8 cellular contexts compared by ENCODE assay signal in the genomic region with DNA sequence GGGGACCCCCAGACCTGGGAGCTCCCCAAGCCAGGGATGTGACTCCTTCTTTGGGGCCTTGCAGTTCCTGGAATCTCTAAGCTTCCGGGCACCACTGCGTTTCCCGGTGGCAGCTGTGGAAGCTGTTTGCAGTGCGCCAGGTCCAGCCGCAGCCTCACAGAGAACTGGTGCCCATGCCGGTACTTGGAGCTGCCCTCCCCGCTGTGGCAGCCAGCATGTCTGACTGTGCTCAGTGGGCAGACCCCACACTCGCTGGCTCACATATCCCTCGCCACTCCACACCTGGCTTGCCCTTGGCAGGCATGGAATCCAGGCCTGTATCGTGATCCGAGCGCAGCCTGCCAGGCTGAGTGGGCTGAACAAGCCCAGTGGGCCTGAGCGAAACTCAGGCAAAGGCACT.
"Had no signal": no experiment of that assay in that cellular context is flagged by ENCODE, and none has a peak within 500 bp of the region (broad histone marks: within the 10 kb centered on the region; RNA-seq: fewer than 3 reads in every experiment).

No MANE protein-coding gene starts in this region.

- DNase-seq: GM23248, GOT3, H9, HCEC 1CT, IMR-90 had no signal

- ATAC-seq: K562 had no signal

- FAIRE-seq: H54, HTR-8/SVneo, K562 had no signal

- H2AFZ ChIP-seq: GM23248 had no signal

- H3K9ac ChIP-seq: GM23248 had no signal

- H3K27ac ChIP-seq: GM23248 had no signal

- H3K4me3 ChIP-seq: GM23248, K562 had no signal
